In the genomic region with DNA sequence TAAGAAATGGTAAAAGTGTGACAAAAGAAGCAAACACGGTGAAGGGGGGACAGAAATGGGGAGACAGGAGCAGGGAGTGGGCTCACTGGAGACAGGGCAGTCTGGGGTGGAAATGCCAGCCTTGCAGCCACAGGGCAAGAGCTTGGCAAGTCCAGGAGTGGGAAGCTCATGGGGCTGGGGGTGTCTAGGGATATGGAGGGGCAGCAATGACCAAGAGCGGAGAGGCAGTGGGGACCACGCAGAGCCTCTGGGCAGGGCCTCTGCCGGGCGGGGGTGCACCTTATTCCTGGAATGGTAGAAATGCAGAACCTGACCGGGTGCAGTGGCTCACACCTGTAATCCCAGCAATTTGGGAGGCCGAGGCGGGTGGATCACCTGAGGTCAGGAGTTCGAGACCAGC, we compare ENCODE assay signal across 1 cellular context.
TF ChIP-seq lines count a peak whose summit lies in the region.

No MANE protein-coding gene starts in this region.

TF ChIP-seq in GM23338, 12 proteins besides CTCF, POLR2A, EP300 and RAD21 (continued from another document):
- TF ChIP-seq, protein P1, sequence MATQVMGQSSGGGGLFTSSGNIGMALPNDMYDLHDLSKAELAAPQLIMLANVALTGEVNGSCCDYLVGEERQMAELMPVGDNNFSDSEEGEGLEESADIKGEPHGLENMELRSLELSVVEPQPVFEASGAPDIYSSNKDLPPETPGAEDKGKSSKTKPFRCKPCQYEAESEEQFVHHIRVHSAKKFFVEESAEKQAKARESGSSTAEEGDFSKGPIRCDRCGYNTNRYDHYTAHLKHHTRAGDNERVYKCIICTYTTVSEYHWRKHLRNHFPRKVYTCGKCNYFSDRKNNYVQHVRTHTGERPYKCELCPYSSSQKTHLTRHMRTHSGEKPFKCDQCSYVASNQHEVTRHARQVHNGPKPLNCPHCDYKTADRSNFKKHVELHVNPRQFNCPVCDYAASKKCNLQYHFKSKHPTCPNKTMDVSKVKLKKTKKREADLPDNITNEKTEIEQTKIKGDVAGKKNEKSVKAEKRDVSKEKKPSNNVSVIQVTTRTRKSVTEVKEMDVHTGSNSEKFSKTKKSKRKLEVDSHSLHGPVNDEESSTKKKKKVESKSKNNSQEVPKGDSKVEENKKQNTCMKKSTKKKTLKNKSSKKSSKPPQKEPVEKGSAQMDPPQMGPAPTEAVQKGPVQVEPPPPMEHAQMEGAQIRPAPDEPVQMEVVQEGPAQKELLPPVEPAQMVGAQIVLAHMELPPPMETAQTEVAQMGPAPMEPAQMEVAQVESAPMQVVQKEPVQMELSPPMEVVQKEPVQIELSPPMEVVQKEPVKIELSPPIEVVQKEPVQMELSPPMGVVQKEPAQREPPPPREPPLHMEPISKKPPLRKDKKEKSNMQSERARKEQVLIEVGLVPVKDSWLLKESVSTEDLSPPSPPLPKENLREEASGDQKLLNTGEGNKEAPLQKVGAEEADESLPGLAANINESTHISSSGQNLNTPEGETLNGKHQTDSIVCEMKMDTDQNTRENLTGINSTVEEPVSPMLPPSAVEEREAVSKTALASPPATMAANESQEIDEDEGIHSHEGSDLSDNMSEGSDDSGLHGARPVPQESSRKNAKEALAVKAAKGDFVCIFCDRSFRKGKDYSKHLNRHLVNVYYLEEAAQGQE (IDR thresholded peaks at IDR 0.05; ENCODE audit: unreplicated experiment), result no peak
- TF ChIP-seq, protein P2, sequence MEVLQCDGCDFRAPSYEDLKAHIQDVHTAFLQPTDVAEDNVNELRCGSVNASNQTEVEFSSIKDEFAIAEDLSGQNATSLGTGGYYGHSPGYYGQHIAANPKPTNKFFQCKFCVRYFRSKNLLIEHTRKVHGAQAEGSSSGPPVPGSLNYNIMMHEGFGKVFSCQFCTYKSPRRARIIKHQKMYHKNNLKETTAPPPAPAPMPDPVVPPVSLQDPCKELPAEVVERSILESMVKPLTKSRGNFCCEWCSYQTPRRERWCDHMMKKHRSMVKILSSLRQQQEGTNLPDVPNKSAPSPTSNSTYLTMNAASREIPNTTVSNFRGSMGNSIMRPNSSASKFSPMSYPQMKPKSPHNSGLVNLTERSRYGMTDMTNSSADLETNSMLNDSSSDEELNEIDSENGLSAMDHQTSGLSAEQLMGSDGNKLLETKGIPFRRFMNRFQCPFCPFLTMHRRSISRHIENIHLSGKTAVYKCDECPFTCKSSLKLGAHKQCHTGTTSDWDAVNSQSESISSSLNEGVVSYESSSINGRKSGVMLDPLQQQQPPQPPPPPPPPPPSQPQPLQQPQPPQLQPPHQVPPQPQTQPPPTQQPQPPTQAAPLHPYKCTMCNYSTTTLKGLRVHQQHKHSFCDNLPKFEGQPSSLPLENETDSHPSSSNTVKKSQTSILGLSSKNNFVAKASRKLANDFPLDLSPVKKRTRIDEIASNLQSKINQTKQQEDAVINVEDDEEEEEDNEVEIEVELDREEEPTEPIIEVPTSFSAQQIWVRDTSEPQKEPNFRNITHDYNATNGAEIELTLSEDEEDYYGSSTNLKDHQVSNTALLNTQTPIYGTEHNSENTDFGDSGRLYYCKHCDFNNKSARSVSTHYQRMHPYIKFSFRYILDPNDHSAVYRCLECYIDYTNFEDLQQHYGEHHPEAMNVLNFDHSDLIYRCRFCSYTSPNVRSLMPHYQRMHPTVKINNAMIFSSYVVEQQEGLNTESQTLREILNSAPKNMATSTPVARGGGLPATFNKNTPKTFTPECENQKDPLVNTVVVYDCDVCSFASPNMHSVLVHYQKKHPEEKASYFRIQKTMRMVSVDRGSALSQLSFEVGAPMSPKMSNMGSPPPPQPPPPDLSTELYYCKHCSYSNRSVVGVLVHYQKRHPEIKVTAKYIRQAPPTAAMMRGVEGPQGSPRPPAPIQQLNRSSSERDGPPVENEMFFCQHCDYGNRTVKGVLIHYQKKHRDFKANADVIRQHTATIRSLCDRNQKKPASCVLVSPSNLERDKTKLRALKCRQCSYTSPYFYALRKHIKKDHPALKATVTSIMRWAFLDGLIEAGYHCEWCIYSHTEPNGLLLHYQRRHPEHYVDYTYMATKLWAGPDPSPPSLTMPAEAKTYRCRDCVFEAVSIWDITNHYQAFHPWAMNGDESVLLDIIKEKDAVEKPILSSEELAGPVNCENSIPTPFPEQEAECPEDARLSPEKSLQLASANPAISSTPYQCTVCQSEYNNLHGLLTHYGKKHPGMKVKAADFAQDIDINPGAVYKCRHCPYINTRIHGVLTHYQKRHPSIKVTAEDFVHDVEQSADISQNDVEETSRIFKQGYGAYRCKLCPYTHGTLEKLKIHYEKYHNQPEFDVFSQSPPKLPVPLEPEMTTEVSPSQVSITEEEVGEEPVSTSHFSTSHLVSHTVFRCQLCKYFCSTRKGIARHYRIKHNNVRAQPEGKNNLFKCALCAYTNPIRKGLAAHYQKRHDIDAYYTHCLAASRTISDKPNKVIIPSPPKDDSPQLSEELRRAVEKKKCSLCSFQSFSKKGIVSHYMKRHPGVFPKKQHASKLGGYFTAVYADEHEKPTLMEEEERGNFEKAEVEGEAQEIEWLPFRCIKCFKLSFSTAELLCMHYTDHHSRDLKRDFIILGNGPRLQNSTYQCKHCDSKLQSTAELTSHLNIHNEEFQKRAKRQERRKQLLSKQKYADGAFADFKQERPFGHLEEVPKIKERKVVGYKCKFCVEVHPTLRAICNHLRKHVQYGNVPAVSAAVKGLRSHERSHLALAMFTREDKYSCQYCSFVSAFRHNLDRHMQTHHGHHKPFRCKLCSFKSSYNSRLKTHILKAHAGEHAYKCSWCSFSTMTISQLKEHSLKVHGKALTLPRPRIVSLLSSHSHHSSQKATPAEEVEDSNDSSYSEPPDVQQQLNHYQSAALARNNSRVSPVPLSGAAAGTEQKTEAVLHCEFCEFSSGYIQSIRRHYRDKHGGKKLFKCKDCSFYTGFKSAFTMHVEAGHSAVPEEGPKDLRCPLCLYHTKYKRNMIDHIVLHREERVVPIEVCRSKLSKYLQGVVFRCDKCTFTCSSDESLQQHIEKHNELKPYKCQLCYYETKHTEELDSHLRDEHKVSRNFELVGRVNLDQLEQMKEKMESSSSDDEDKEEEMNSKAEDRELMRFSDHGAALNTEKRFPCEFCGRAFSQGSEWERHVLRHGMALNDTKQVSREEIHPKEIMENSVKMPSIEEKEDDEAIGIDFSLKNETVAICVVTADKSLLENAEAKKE (CRISPR knock-in tag; IDR thresholded peaks at IDR 0.05), result no peak
- no peak for TF ChIP-seq POLR2AphosphoS5 (IDR thresholded peaks at IDR 0.05; ENCODE audit: low read depth)
- no peak for TF ChIP-seq JUNB (IDR thresholded peaks at IDR 0.05; ENCODE audit: unreplicated experiment)
TF ChIP-seq in GM23338: peak in this region for 0.
